ENCODE assay signal across 20 cellular contexts in genomic region chr9:133919253-133920115, GRCh38.
A peak's percentile ranks its signal among the peaks of the same experiment; 100 is the strongest.
DNase-seq lines count a peak whose midpoint lies in the region; ATAC-seq, FAIRE-seq and TF ChIP-seq lines count a peak whose summit lies in the region.
"Had no signal": no experiment of that assay in that cellular context is flagged by ENCODE, and none has a peak within 500 bp of the region (broad histone marks: within the 10 kb centered on the region; RNA-seq: fewer than 3 reads in every experiment).

No MANE protein-coding gene starts in this region.

- TF ChIP-seq RAD21 in HepG2 (CRISPR knock-in tag; IDR thresholded peaks at IDR 0.05): no peak

- no peak for TF ChIP-seq POLR2A in HepG2 (IDR thresholded peaks at IDR 0.05; ENCODE audit: insufficient read depth in 1 of 2, low read depth in 2 of 2, low read length in 2 of 2)
- TF ChIP-seq POLR2A in right lobe of liver (IDR thresholded peaks at IDR 0.05): no peak

- no peak overlapping the region for H3K4me2 ChIP-seq in HepG2 (ENCODE audit: low read depth, low read length)

- no peak overlapping the region for H3K9ac ChIP-seq in HepG2 (ENCODE audit: insufficient read depth, low read depth, low read length)

- no peaks in the 10 kb centered on the region for H3K9me3 ChIP-seq in HepG2 (ENCODE audit: low read length)
- no peaks in the 10 kb centered on the region for H3K9me3 ChIP-seq in right lobe of liver
- no peaks in the 10 kb centered on the region for H3K9me3 ChIP-seq in aorta (ENCODE audit: control insufficient read depth, low read length)
- no peaks in the 10 kb centered on the region for H3K9me3 ChIP-seq in naive thymus-derived CD4-positive, alpha-beta T cell (ENCODE audit: control insufficient read depth in 2 of 3, low read length in 3 of 3)
- H3K9me3 ChIP-seq: ascending aorta, esophagus muscularis mucosa, MG63, transverse colon had no signal

- no peak overlapping the region for H2AFZ ChIP-seq in HepG2 (ENCODE audit: low read length)

- H3K36me3 ChIP-seq in HepG2 (replicated peaks in 1 of 2; ENCODE audit: control insufficient read depth in 1 of 2, insufficient read depth in 2 of 2, low read length in 2 of 2): peaks cover 0 to 4% of the 10 kb centered on the region in 2 experiments; a peak in 3 of 5 replicates
- no peaks in the 10 kb centered on the region for H3K36me3 ChIP-seq in right lobe of liver
- H3K36me3 ChIP-seq in aorta (ENCODE audit: control insufficient read depth in 1 of 2, insufficient read depth in 2 of 2, low read length in 1 of 2): no peaks in the 10 kb centered on the region
- H3K36me3 ChIP-seq in naive thymus-derived CD4-positive, alpha-beta T cell (ENCODE audit: control insufficient read depth in 2 of 3, insufficient read depth in 3 of 3, low read length in 3 of 3): no peaks in the 10 kb centered on the region
- H3K36me3 ChIP-seq: ascending aorta, esophagus muscularis mucosa, MG63, transverse colon had no signal

- BruUV-seq in HepG2 (replicated peaks; lab: Mats Ljungman, UMichigan): no TSS peak

- FAIRE-seq in HepG2 (lab: Jason Lieb, UNC): no peak

- H3K27ac ChIP-seq in HepG2 (ENCODE audit: extremely low read length, insufficient read depth, low read length) (peak overlapping the region; percentile 30), right lobe of liver (no peak overlapping the region), aorta (ENCODE audit: low read depth in 1 of 2, low read length in 2 of 2) (no peak overlapping the region)
- no peak overlapping the region for H3K27ac ChIP-seq in naive thymus-derived CD4-positive, alpha-beta T cell (ENCODE audit: low read depth, low read length)
- H3K27ac ChIP-seq: ascending aorta, esophagus muscularis mucosa, transverse colon had no signal

- intact Hi-C loops in HepG2 (cut with micrococcal nuclease; ENCODE audit: unreplicated experiment): loop anchor here (5.0 kb wide), 1 partner anchor 58 kb away; no protein-coding TSS in a partner anchor
- intact Hi-C loops in right lobe of liver (cut with DNase I): no loop called here
- intact Hi-C loops in aorta (cut with DNase I): no loop called here
- intact Hi-C loops in naive thymus-derived CD4-positive, alpha-beta T cell (cut with micrococcal nuclease): no loop called here

- peaks cover 41% of the 10 kb centered on the region for H3K4me1 Mint-ChIP-seq in mesothelial cell of epicardium
- H3K4me1 Mint-ChIP-seq in naive thymus-derived CD4-positive, alpha-beta T cell: peaks cover 0 to 9% (median 4%) of the 10 kb centered on the region in 7 donors
- H3K4me1 Mint-ChIP-seq: T-cell had no signal

- POLR2A ChIA-PET in HepG2 (lab: Yijun Ruan, JAX): no interaction called here
- POLR2A ChIA-PET in naive thymus-derived CD4-positive, alpha-beta T cell (lab: Charles Lee): no interaction called here

- H3K9me3 Mint-ChIP-seq in mesothelial cell of epicardium: no peaks in the 10 kb centered on the region
- peaks cover 0 to 6% (median 0%) of the 10 kb centered on the region in 11 donors for H3K9me3 Mint-ChIP-seq in naive thymus-derived CD4-positive, alpha-beta T cell
- H3K9me3 Mint-ChIP-seq: memory B cell, T-cell had no signal

- H3K4me3 ChIP-seq in HepG2 (replicated peaks in 1 of 3; ENCODE audit: insufficient read depth in 1 of 3, low read depth in 2 of 3, low read length in 3 of 3) (no peak overlapping the region), right lobe of liver (no peak overlapping the region), aorta (ENCODE audit: low read length in 2 of 2) (no peak overlapping the region)
- H3K4me3 ChIP-seq in naive thymus-derived CD4-positive, alpha-beta T cell (ENCODE audit: low read length): no peak overlapping the region
- H3K4me3 ChIP-seq: ascending aorta, esophagus muscularis mucosa, MG63, transverse colon had no signal

- TF ChIP-seq CTCF in HepG2 (CRISPR knock-in tag; IDR thresholded peaks at IDR 0.05) (no peak), right lobe of liver (IDR thresholded peaks at IDR 0.05) (no peak), mesothelial cell of epicardium (IDR thresholded peaks at IDR 0.05; ENCODE audit: unreplicated experiment) (no peak)

- CTCF ChIA-PET in HepG2 (lab: Yijun Ruan, JAX; ENCODE audit: low intra/inter-chr PET ratio, low total read pairs): no interaction called here
- CTCF ChIA-PET in naive thymus-derived CD4-positive, alpha-beta T cell (lab: Charles Lee): interaction anchor here (0.6 kb wide), 1 partner anchor 74 kb away, joined by 3 read pairs; no protein-coding TSS in a partner anchor

- TF ChIP-seq EP300 in HepG2 (IDR thresholded peaks at IDR 0.05; ENCODE audit: low read depth in 2 of 2, low read length in 2 of 2) (no peak), HepG2 (CRISPR knock-in tag; IDR thresholded peaks at IDR 0.05; ENCODE audit: borderline replicate concordance) (no peak)

- no peak for ATAC-seq in HepG2
- ATAC-seq in right lobe of liver: no peak
- peak; percentile 18 for ATAC-seq in esophagus mucosa
- ATAC-seq in aorta (ENCODE audit: low FRiP score): peak; percentile 34
- ATAC-seq in naive thymus-derived CD4-positive, alpha-beta T cell: no peak
- ATAC-seq: stimulated activated naive CD8-positive, alpha-beta T cell treated with anti-CD3 and anti-CD28 coated beads, Interleukin-15, Interleukin-2, amounts not matched to agents 100 U/mL and 50 U/mL, for 24 hours; T-cell had no signal

- in situ Hi-C loops in HepG2 (cut with HindIII; ENCODE audit: extremely low pct_ligation_motif_present, low pct_unique_long_range_greater_than_20kb): no loop called here

- H4K20me1 ChIP-seq in HepG2 (ENCODE audit: insufficient read depth, low read length): 0 out of 2 replicates have a peak, but pooled peaks cover 2% of the 10 kb centered on the region

- H3K27me3 ChIP-seq in HepG2 (ENCODE audit: control insufficient read depth in 1 of 2, insufficient read depth in 2 of 2, low read length in 2 of 2) (no peaks in the 10 kb centered on the region), right lobe of liver (no peaks in the 10 kb centered on the region), aorta (ENCODE audit: control insufficient read depth in 1 of 2, insufficient read depth in 2 of 2, low read length in 1 of 2) (no peaks in the 10 kb centered on the region)
- H3K27me3 ChIP-seq in naive thymus-derived CD4-positive, alpha-beta T cell (ENCODE audit: control insufficient read depth in 2 of 2, insufficient read depth in 2 of 2, low read length in 2 of 2): no peaks in the 10 kb centered on the region
- H3K27me3 ChIP-seq: ascending aorta, esophagus muscularis mucosa, MG63, transverse colon had no signal

- no peak for DNase-seq in HepG2 (ENCODE audit: low spot score)
- no peak for DNase-seq in right lobe of liver
- DNase-seq in mesothelial cell of epicardium (ENCODE audit: low spot score in 2 of 2, unreplicated experiment in 2 of 2): no peak
- DNase-seq in aorta: no peak
- DNase-seq in NCI-H82 (lab: John Stamatoyannopoulos, UW): no peak
- DNase-seq in activated effector memory CD4-positive, alpha-beta T cell treated with anti-CD3 and anti-CD28 coated beads, Interleukin-2, amount 50 U/mL, for 16 hours: no peak
- no peak for DNase-seq in naive thymus-derived CD4-positive, alpha-beta T cell
- DNase-seq: activated CD4-positive, alpha-beta T cell treated with anti-CD3 and anti-CD28 coated beads, Interleukin-2, amount 50 U/mL, for 48 hours; activated naive CD4-positive, alpha-beta T cell treated with Interleukin-2 at 50 U/mL for 16 hours; activated T-cell treated with anti-CD3 and anti-CD28 coated beads for 4 hours; MG63; NCI-H187; retina; stimulated activated naive CD8-positive, alpha-beta T cell treated with anti-CD3 and anti-CD28 coated beads, Interleukin-15, Interleukin-2, amounts not matched to agents 100 U/mL and 50 U/mL, for 24 hours; T-cell; transverse colon had no signal

- H3K4me3 Mint-ChIP-seq in mesothelial cell of epicardium: no peak overlapping the region
- H3K4me3 Mint-ChIP-seq in naive thymus-derived CD4-positive, alpha-beta T cell: no peak overlapping the region
- H3K4me3 Mint-ChIP-seq: memory B cell, T-cell had no signal

- peaks cover 70% of the 10 kb centered on the region for H3K79me2 ChIP-seq in HepG2 (ENCODE audit: insufficient read depth, low read length)

- H3K27me3 Mint-ChIP-seq in mesothelial cell of epicardium (ENCODE audit: low read depth): no peaks in the 10 kb centered on the region
- H3K27me3 Mint-ChIP-seq in naive thymus-derived CD4-positive, alpha-beta T cell: peaks cover 0 to 6% (median 0%) of the 10 kb centered on the region in 5 donors
- H3K27me3 Mint-ChIP-seq: memory B cell had no signal

- peaks cover 13% of the 10 kb centered on the region for H3K36me3 Mint-ChIP-seq in mesothelial cell of epicardium
- no peaks in the 10 kb centered on the region for H3K36me3 Mint-ChIP-seq in naive thymus-derived CD4-positive, alpha-beta T cell
- H3K36me3 Mint-ChIP-seq: T-cell had no signal

- peaks cover 55% of the 10 kb centered on the region for H3K4me1 ChIP-seq in HepG2 (ENCODE audit: insufficient read depth, low read length)
- peaks cover 0 to 16% (median 7%) of the 10 kb centered on the region in 4 donors for H3K4me1 ChIP-seq in right lobe of liver
- H3K4me1 ChIP-seq in aorta (ENCODE audit: control insufficient read depth in 1 of 2, insufficient read depth in 2 of 2, low read length in 2 of 2): no peaks in the 10 kb centered on the region
- H3K4me1 ChIP-seq in naive thymus-derived CD4-positive, alpha-beta T cell (ENCODE audit: control insufficient read depth in 2 of 2, insufficient read depth in 2 of 2, low read length in 2 of 2): no peaks in the 10 kb centered on the region

- peak overlapping the region; percentile 69 for H3K27ac Mint-ChIP-seq in mesothelial cell of epicardium
- no peak overlapping the region for H3K27ac Mint-ChIP-seq in naive thymus-derived CD4-positive, alpha-beta T cell
- H3K27ac Mint-ChIP-seq: memory B cell, T-cell had no signal

- 94% methylated on average over 15 of the region's 27 CpGs for WGBS in HepG2 (ENCODE audit: low lambda C conversion rate)
- 78% methylated on average over 9 of the region's 27 CpGs for WGBS in right lobe of liver (ENCODE audit: insufficient coverage, low coverage, low lambda C conversion rate, missing lambda C conversion rate)
- WGBS in aorta, 2 donors: 73 to 77% methylated on average over 27 of the region's 27 CpGs

TF ChIP-seq in HepG2, 621 proteins besides CTCF, POLR2A, EP300 and RAD21 (continues in another document):
- no peak for TF ChIP-seq HHEX (CRISPR knock-in tag; IDR thresholded peaks at IDR 0.05)

Comparison
In these comparisons a context has a peak if more than half of its experiments do, and no peak if none do; other contexts are left out.
1. ATAC-seq: peak in esophagus mucosa (single experiment) and aorta (single experiment); none in HepG2 (single experiment), right lobe of liver (0 of 4) and naive thymus-derived CD4-positive, alpha-beta T cell (single experiment).